ENCODE assay signal across 8 cellular contexts in genomic region chr5:65624570-65625555, GRCh38. TPM values are rescaled to one million over a fixed set of nuclear protein-coding genes. Genes with fewer than 3 reads are reported as not detected.
DNase-seq lines count a peak whose midpoint lies in the region; ATAC-seq and TF ChIP-seq lines count a peak whose summit lies in the region.

A gene with protein sequence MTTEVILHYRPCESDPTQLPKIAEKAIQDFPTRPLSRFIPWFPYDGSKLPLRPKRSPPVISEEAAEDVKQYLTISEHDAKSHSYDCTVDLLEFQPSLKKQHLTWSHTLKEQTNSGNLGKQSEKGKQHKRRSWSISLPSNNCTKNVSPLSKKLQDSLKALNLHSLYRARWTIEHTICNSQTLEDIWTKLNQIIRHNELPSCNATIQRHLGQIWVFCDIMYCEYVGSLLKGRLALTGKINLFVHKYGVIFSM (plus strand): TSS chr5:65625027. CDS start chr5:65629588, 4,561 bp downstream.
A gene with protein sequence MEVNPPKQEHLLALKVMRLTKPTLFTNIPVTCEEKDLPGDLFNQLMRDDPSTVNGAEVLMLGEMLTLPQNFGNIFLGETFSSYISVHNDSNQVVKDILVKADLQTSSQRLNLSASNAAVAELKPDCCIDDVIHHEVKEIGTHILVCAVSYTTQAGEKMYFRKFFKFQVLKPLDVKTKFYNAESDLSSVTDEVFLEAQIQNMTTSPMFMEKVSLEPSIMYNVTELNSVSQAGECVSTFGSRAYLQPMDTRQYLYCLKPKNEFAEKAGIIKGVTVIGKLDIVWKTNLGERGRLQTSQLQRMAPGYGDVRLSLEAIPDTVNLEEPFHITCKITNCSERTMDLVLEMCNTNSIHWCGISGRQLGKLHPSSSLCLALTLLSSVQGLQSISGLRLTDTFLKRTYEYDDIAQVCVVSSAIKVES (plus strand): TSS chr5:65625027. CDS start chr5:65625061, 34 bp downstream.

- H3K9me3 ChIP-seq in endodermal cell (ENCODE audit: control insufficient read depth, low read length) = no peaks in the 10 kb centered on the region

- H3K4me3 ChIP-seq in endodermal cell (ENCODE audit: low read length) (peak within 1 kb of the TSS; percentile 96), mesendoderm (ENCODE audit: low read length) (peak within 1 kb of the TSS; percentile 93)

- H3K4ac ChIP-seq in mesendoderm (ENCODE audit: low read depth, low read length) = no peak within 1 kb of the TSS

- H2BK5ac ChIP-seq in mesendoderm (ENCODE audit: low read length) = no peak within 1 kb of the TSS

- peak within 1 kb of the TSS; percentile 92 for H3K56ac ChIP-seq in mesendoderm (ENCODE audit: low read length)

- H4K8ac ChIP-seq in mesendoderm (ENCODE audit: low read depth, low read length) = peak within 1 kb of the TSS; percentile 99

- H3K27me3 ChIP-seq in endodermal cell (ENCODE audit: control insufficient read depth, insufficient read depth, low read length, poor library complexity, severe bottlenecking) = no peaks in the 10 kb centered on the region
- no peaks in the 10 kb centered on the region for H3K27me3 ChIP-seq in mesendoderm (ENCODE audit: insufficient read depth, low read length, poor library complexity)

- H2AK5ac ChIP-seq in mesendoderm (ENCODE audit: low read length) = no peak within 1 kb of the TSS

- no peak within 1 kb of the TSS for H2BK120ac ChIP-seq in mesendoderm (ENCODE audit: low read depth, low read length)

- no peaks in the 10 kb centered on the region for H3K9me3 Mint-ChIP-seq in endodermal cell

- H3K79me2 ChIP-seq in mesendoderm (ENCODE audit: control insufficient read depth, insufficient read depth, low read length) = peaks cover 11% of the 10 kb centered on the region

- no peak within 1 kb of the TSS for H2BK15ac ChIP-seq in mesendoderm (replicated peaks; ENCODE audit: low read depth)

- peaks cover 10% of the 10 kb centered on the region for H3K4me1 ChIP-seq in endodermal cell (ENCODE audit: control insufficient read depth, insufficient read depth, low read length)
- peaks cover 4% of the 10 kb centered on the region for H3K4me1 ChIP-seq in mesendoderm (ENCODE audit: control insufficient read depth, low read depth, low read length)

- no peak within 1 kb of the TSS for H3K18ac ChIP-seq in mesendoderm (ENCODE audit: low read length)

- peak within 1 kb of the TSS; percentile 54 for H3K4me2 ChIP-seq in mesendoderm (ENCODE audit: low read length)

- 0% methylated on average over 25 to 36 of the region's 36 CpGs for WGBS in endodermal cell (ENCODE audit: insufficient coverage in 1 of 2, insufficient read length in 1 of 2), 2 experiments
- WGBS in mesendoderm (ENCODE audit: extremely low coverage, insufficient coverage, low lambda C conversion rate) = no CpG with 5 or more reads among the region's 36 CpGs

- peak; percentile 38 for TF ChIP-seq CTCF in endodermal cell (conservative IDR thresholded peaks at IDR 0.05)

- H3K27me3 Mint-ChIP-seq in endodermal cell (ENCODE audit: insufficient read depth) = no peaks in the 10 kb centered on the region

- H3K27ac ChIP-seq in endodermal cell (ENCODE audit: low read depth, low read length) = peak within 1 kb of the TSS; percentile 44
- peak within 1 kb of the TSS; percentile 43 for H3K27ac ChIP-seq in mesendoderm (ENCODE audit: low read depth, low read length)

- H3K4me3 Mint-ChIP-seq in endodermal cell = peak within 1 kb of the TSS; percentile 90

- H3K23ac ChIP-seq in mesendoderm (ENCODE audit: low read length) = no peak within 1 kb of the TSS

- peaks cover 8% of the 10 kb centered on the region for H3K79me1 ChIP-seq in mesendoderm (ENCODE audit: low read length)

- ATAC-seq in GM19468 (IDR thresholded peaks at IDR 0.05; ENCODE audit: extremely low read depth, unreplicated experiment) = peak; percentile 29

- DNase-seq in COLO668 (lab: John Stamatoyannopoulos, UW; ENCODE audit: unreplicated experiment) (peak; percentile 76), HS-5 (ENCODE audit: low read depth) (peak; percentile 88), NK-92 (lab: John Stamatoyannopoulos, UW; ENCODE audit: unreplicated experiment) (peak; percentile 67), endodermal cell (peak; percentile 92), mesendoderm (peak; percentile 95)
- peak; percentile 62 to 78 for DNase-seq in activated CD8-positive, alpha-beta memory T cell treated with anti-CD3 and anti-CD28 coated beads for 4 hours (ENCODE audit: low read depth in 2 of 2)
- DNase-seq in stimulated activated CD8-positive, alpha-beta memory T cell treated with anti-CD3 and anti-CD28 coated beads, Interleukin-12 subunit alpha, Interleukin-12 subunit beta, amount 100 ng/mL, for 4 hours (ENCODE audit: low read depth) = peak; percentile 65

- peaks cover 17% of the 10 kb centered on the region for H3K4me1 Mint-ChIP-seq in endodermal cell

- H3K9ac ChIP-seq in endodermal cell (ENCODE audit: extremely low read depth, low read length, poor library complexity, severe bottlenecking) (peak within 1 kb of the TSS; percentile 87), mesendoderm (ENCODE audit: low read length) (peak within 1 kb of the TSS; percentile 81)

- no peak within 1 kb of the TSS for H4K5ac ChIP-seq in mesendoderm (ENCODE audit: low read length)

- H3K36me3 Mint-ChIP-seq in endodermal cell (ENCODE audit: low read depth) = peaks cover 10% of the 10 kb centered on the region

- H3K36me3 ChIP-seq in endodermal cell (ENCODE audit: control insufficient read depth, insufficient read depth, low read length) (peaks cover 5% of the 10 kb centered on the region), mesendoderm (ENCODE audit: control insufficient read depth, insufficient read depth, low read length) (no peaks in the 10 kb centered on the region)

- H3K27ac Mint-ChIP-seq in endodermal cell = peak within 1 kb of the TSS; percentile 98

RNA-seq across cellular contexts. Expression of the first gene that starts in this region (rescaled TPM):
- 1 to 10 TPM; 2.9 to 3.6 TPM for total RNA-seq in endodermal cell
- 4.8 TPM for polyA plus RNA-seq in endodermal cell (2013, experiment 1 of 2)
- 5.2 TPM for polyA plus RNA-seq in endodermal cell (2013, experiment 2 of 2)
- 3.6 TPM for polyA plus RNA-seq in mesendoderm (2013, experiment 1 of 2)
- polyA plus RNA-seq in mesendoderm (2013, experiment 2 of 2) = 3.9 TPM

RNA-seq across cellular contexts. Expression of the second gene that starts in this region (rescaled TPM):
- total RNA-seq in endodermal cell = 10 to 100 TPM; 19.0 to 26.0 TPM
- 25.6 TPM for polyA plus RNA-seq in endodermal cell (2013, experiment 1 of 2)
- polyA plus RNA-seq in endodermal cell (2013, experiment 2 of 2) = 26.6 TPM
- 11.6 TPM for polyA plus RNA-seq in mesendoderm (2013, experiment 1 of 2)
- 11.7 TPM for polyA plus RNA-seq in mesendoderm (2013, experiment 2 of 2)

Comparison
In these comparisons a context has a peak if more than half of its experiments do, and no peak if none do; other contexts are left out.
1. Peak in every context shown above with its lines: DNase-seq, ATAC-seq, H3K4me3 ChIP-seq and H3K27ac ChIP-seq.